ENCODE assay signal across 1 cellular context in the genomic region with DNA sequence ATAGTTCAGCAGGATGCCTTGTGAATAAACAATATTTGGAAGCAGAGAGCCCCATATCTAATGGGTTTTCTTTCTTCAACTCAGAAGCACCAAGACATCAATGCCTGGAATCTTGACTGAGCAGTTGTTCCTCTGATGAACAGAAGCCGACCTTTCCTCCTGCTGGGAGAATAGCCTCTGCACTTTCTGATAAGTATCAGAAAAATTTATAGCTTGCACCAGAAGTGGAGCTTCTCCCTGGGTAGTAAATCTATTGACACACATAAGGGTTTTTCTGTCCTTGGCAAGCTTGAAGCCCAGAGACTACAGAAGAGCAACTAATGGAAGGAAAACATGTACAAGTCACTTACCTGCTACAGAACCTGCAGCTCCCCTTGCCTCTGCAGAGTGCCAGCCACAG.
TF ChIP-seq lines count a peak whose summit lies in the region.

No MANE protein-coding gene starts in this region.

TF ChIP-seq in GM12878, 131 proteins besides CTCF, POLR2A, EP300 and RAD21 (continued from another document):
- TF ChIP-seq, protein P1, sequence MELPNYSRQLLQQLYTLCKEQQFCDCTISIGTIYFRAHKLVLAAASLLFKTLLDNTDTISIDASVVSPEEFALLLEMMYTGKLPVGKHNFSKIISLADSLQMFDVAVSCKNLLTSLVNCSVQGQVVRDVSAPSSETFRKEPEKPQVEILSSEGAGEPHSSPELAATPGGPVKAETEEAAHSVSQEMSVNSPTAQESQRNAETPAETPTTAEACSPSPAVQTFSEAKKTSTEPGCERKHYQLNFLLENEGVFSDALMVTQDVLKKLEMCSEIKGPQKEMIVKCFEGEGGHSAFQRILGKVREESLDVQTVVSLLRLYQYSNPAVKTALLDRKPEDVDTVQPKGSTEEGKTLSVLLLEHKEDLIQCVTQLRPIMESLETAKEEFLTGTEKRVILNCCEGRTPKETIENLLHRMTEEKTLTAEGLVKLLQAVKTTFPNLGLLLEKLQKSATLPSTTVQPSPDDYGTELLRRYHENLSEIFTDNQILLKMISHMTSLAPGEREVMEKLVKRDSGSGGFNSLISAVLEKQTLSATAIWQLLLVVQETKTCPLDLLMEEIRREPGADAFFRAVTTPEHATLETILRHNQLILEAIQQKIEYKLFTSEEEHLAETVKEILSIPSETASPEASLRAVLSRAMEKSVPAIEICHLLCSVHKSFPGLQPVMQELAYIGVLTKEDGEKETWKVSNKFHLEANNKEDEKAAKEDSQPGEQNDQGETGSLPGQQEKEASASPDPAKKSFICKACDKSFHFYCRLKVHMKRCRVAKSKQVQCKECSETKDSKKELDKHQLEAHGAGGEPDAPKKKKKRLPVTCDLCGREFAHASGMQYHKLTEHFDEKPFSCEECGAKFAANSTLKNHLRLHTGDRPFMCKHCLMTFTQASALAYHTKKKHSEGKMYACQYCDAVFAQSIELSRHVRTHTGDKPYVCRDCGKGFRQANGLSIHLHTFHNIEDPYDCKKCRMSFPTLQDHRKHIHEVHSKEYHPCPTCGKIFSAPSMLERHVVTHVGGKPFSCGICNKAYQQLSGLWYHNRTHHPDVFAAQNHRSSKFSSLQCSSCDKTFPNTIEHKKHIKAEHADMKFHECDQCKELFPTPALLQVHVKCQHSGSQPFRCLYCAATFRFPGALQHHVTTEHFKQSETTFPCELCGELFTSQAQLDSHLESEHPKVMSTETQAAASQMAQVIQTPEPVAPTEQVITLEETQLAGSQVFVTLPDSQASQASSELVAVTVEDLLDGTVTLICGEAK (IDR thresholded peaks at IDR 0.05; ENCODE audit: borderline replicate concordance): no peak
- TF ChIP-seq STAT1 (conservative IDR thresholded peaks at IDR 0.05) (no peak), IKZF2 (IDR thresholded peaks at IDR 0.05) (no peak), SMARCA5 (IDR thresholded peaks at IDR 0.05) (no peak), RCOR1 (conservative IDR thresholded peaks at IDR 0.05; ENCODE audit: low read depth, low read length) (no peak), GATAD2B (conservative IDR thresholded peaks at IDR 0.05; ENCODE audit: low read depth) (no peak), STAT3 (IDR thresholded peaks at IDR 0.05; ENCODE audit: low read depth, low read length) (no peak), CBFB (IDR thresholded peaks at IDR 0.05; ENCODE audit: low read depth) (no peak), ZNF217 (IDR thresholded peaks at IDR 0.05) (no peak)
- TF ChIP-seq, protein P2, sequence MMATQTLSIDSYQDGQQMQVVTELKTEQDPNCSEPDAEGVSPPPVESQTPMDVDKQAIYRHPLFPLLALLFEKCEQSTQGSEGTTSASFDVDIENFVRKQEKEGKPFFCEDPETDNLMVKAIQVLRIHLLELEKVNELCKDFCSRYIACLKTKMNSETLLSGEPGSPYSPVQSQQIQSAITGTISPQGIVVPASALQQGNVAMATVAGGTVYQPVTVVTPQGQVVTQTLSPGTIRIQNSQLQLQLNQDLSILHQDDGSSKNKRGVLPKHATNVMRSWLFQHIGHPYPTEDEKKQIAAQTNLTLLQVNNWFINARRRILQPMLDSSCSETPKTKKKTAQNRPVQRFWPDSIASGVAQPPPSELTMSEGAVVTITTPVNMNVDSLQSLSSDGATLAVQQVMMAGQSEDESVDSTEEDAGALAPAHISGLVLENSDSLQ (IDR thresholded peaks at IDR 0.05): no peak
